ENCODE assay signal across 26 cellular contexts in the genomic region with DNA sequence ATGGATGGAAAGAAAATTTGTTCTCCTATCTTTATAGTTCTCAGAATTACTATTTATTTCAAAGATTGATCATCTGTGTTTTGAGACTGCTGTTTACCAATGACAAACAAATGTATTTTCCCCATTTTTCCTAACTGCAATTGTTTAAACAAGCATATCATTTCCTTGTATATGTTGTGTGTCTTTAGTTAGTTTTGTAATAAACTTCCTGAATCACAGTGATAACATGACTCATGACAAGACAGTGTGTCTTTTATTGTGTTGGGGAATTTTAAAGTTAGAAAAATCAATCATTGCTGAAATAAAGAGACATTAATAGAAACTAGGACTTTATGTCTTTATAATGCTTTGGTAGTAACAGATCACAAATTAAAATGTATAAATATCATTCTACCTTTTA.
"Had no signal": no experiment of that assay in that cellular context is flagged by ENCODE, and none has a peak within 500 bp of the region (broad histone marks: within the 10 kb centered on the region; RNA-seq: fewer than 3 reads in every experiment).

No MANE protein-coding gene starts in this region.

- DNase-seq: activated CD4-positive, alpha-beta T cell treated with anti-CD3 and anti-CD28 coated beads for 48 hours; activated CD4-positive, alpha-beta T cell treated with anti-CD3 and anti-CD28 coated beads, Interleukin-2, amount 50 U/mL, for 48 hours; activated CD8-positive, alpha-beta memory T cell treated with anti-CD3 and anti-CD28 coated beads, Interleukin-2, amount 50 U/mL, for 4 hours; activated effector memory CD4-positive, alpha-beta T cell treated with anti-CD3 and anti-CD28 coated beads, Interleukin-2, amount 50 U/mL, for 16 hours; activated naive CD4-positive, alpha-beta T cell treated with anti-CD3 and anti-CD28 coated beads for 36 hours; activated naive CD8-positive, alpha-beta T cell treated with anti-CD3 and anti-CD28 coated beads for 36 hours; activated T-cell treated with anti-CD3 and anti-CD28 coated beads, Interleukin-2, amount 50 U/mL, for 1 hour; dorsolateral prefrontal cortex; effector memory CD4-positive, alpha-beta T cell; foreskin fibroblast; heart left ventricle; left cardiac atrium; naive thymus-derived CD4-positive, alpha-beta T cell; ovary; psoas muscle; stimulated activated CD4-positive, alpha-beta T cell treated with anti-CD3 and anti-CD28 coated beads, Interleukin-1b, Interleukin-23, amount 100 ng/mL, for 48 hours; stimulated activated CD4-positive, alpha-beta T cell treated with anti-CD3 and anti-CD28 coated beads, Interleukin-4, amount 100 ng/mL, for 4 hours; stimulated activated CD8-positive, alpha-beta memory T cell treated with anti-CD3 and anti-CD28 coated beads, Interleukin-4, amount 100 ng/mL, for 48 hours; stimulated activated naive CD8-positive, alpha-beta T cell treated with anti-CD3 and anti-CD28 coated beads, Interleukin-15, amount 100 ng/mL, for 72 hours; substantia nigra; T-helper 9 cell; upper lobe of left lung; WERI-Rb-1 had no signal

- ATAC-seq: activated CD4-positive, CD25-positive, alpha-beta regulatory T cell treated with anti-CD3 and anti-CD28 coated beads, Interleukin-2, amount 50 U/mL, for 24 hours; esophagus mucosa; heart left ventricle; left cardiac atrium; naive thymus-derived CD4-positive, alpha-beta T cell; psoas muscle; stimulated activated memory B cell treated with anti-CD40 and anti-IgM and Interleukin-4, amounts not matched to agents 10 μg/mL and 1 μg/mL and 100 μg/mL, for 72 hours; stimulated activated naive CD8-positive, alpha-beta T cell treated with anti-CD3 and anti-CD28 coated beads, Interleukin-15, amount 100 ng/mL, for 72 hours had no signal
